1 cellular context compared by ENCODE assay signal in the genomic region with DNA sequence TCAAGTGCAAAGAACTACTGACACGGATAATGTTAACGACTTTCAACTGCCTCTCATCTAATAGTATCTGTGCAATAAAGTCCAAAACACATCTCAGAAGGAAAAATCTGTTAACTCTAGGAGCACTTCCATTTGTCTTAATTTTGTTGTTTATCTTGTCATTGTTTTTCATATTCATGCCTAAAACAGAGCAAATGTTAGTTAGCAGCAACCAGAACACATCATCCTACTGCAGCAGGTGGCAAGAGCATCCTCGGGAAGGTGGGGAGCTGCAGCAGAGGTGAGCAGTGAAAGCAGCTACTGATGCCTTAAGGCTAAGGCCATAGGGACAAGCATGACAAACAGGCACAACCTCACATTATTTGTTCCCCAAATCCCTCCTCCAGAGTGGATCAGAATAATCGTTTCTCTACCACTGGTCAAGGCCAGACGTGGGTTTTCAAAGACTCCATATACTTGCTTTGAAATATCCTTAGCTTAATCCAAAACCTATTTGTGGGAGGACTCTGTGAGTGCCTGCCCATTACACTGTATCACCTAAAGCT.
TF ChIP-seq lines count a peak whose summit lies in the region.

No MANE protein-coding gene starts in this region.

TF ChIP-seq in GM23338, 12 proteins besides CTCF, POLR2A, EP300 and RAD21 (continued from another document):
- TF ChIP-seq, protein P1, sequence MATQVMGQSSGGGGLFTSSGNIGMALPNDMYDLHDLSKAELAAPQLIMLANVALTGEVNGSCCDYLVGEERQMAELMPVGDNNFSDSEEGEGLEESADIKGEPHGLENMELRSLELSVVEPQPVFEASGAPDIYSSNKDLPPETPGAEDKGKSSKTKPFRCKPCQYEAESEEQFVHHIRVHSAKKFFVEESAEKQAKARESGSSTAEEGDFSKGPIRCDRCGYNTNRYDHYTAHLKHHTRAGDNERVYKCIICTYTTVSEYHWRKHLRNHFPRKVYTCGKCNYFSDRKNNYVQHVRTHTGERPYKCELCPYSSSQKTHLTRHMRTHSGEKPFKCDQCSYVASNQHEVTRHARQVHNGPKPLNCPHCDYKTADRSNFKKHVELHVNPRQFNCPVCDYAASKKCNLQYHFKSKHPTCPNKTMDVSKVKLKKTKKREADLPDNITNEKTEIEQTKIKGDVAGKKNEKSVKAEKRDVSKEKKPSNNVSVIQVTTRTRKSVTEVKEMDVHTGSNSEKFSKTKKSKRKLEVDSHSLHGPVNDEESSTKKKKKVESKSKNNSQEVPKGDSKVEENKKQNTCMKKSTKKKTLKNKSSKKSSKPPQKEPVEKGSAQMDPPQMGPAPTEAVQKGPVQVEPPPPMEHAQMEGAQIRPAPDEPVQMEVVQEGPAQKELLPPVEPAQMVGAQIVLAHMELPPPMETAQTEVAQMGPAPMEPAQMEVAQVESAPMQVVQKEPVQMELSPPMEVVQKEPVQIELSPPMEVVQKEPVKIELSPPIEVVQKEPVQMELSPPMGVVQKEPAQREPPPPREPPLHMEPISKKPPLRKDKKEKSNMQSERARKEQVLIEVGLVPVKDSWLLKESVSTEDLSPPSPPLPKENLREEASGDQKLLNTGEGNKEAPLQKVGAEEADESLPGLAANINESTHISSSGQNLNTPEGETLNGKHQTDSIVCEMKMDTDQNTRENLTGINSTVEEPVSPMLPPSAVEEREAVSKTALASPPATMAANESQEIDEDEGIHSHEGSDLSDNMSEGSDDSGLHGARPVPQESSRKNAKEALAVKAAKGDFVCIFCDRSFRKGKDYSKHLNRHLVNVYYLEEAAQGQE (IDR thresholded peaks at IDR 0.05; ENCODE audit: unreplicated experiment), result no peak
- TF ChIP-seq ZNF331 (CRISPR knock-in tag; IDR thresholded peaks at IDR 0.05; ENCODE audit: low read depth) (no peak), JUNB (IDR thresholded peaks at IDR 0.05; ENCODE audit: unreplicated experiment) (no peak), EZH2phosphoT487 (IDR thresholded peaks at IDR 0.05; ENCODE audit: unreplicated experiment) (no peak), ZNF114 (CRISPR knock-in tag; IDR thresholded peaks at IDR 0.05) (no peak), EZH2 (IDR thresholded peaks at IDR 0.05; ENCODE audit: low read depth, unreplicated experiment) (no peak), NANOG (IDR thresholded peaks at IDR 0.05; ENCODE audit: borderline replicate concordance) (no peak)
- TF ChIP-seq, protein P2, sequence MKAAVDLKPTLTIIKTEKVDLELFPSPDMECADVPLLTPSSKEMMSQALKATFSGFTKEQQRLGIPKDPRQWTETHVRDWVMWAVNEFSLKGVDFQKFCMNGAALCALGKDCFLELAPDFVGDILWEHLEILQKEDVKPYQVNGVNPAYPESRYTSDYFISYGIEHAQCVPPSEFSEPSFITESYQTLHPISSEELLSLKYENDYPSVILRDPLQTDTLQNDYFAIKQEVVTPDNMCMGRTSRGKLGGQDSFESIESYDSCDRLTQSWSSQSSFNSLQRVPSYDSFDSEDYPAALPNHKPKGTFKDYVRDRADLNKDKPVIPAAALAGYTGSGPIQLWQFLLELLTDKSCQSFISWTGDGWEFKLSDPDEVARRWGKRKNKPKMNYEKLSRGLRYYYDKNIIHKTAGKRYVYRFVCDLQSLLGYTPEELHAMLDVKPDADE (IDR thresholded peaks at IDR 0.05), result no peak
